8 cellular contexts compared by ENCODE assay signal in genomic region chr12:93979189-93979588, GRCh38.
DNase-seq lines count a peak whose midpoint lies in the region; ATAC-seq lines count a peak whose summit lies in the region.

No MANE protein-coding gene starts in this region.

- DNase-seq in A172 (ENCODE audit: low spot score) (peak; percentile 32), H4 (ENCODE audit: low spot score) (peak; percentile 23), iPS-NIHi11 (ENCODE audit: low spot score) (peak; percentile 33), NK-92 (lab: John Stamatoyannopoulos, UW; ENCODE audit: unreplicated experiment) (no peak), SKM-1 (lab: John Stamatoyannopoulos, UW; ENCODE audit: unreplicated experiment) (no peak), DMS79 treated with DMSO at 0.1 percent for 48 hours (lab: John Stamatoyannopoulos, UW) (no peak)
- DNase-seq in activated CD4-positive, alpha-beta T cell treated with anti-CD3 and anti-CD28 coated beads, Interleukin-2, amount 50 U/mL, for 48 hours, result peak; percentile 9 to 14

- no peak for ATAC-seq in HG02870 (IDR thresholded peaks at IDR 0.05; ENCODE audit: unreplicated experiment)

Comparison
In these comparisons a context has a peak if more than half of its experiments do, and no peak if none do; other contexts are left out.
1. DNase-seq: peak in A172 (single experiment), H4 (single experiment), activated CD4-positive, alpha-beta T cell treated with anti-CD3 and anti-CD28 coated beads, Interleukin-2, amount 50 U/mL, for 48 hours (2 of 2) and iPS-NIHi11 (single experiment); none in NK-92 (single experiment), SKM-1 (single experiment) and DMS79 treated with DMSO at 0.1 percent for 48 hours (single experiment).